Comparison of ENCODE assay signal across 26 cellular contexts in genomic region chr17:48513653-48514482, GRCh38. TPM values are rescaled to one million over a fixed set of nuclear protein-coding genes. Genes with fewer than 3 reads are reported as not detected.
A peak's percentile ranks its signal among the peaks of the same experiment; 100 is the strongest.
DNase-seq lines count a peak whose midpoint lies in the region; ATAC-seq and TF ChIP-seq lines count a peak whose summit lies in the region.
"Had no signal": no experiment of that assay in that cellular context is flagged by ENCODE, and none has a peak within 500 bp of the region (broad histone marks: within the 10 kb centered on the region; RNA-seq: fewer than 3 reads in every experiment).

No MANE protein-coding gene starts in this region.

- no peak overlapping the region for H3K27ac Mint-ChIP-seq in T-helper 2 cell treated with Interferon-gamma antibody and Interleukin-4, amounts not matched to agents 5 μg/mL and 100 μg/mL, for 36 hours
- peak overlapping the region in 7 of 9 donors; percentile 16 to 93 (median 48) for H3K27ac Mint-ChIP-seq in naive thymus-derived CD4-positive, alpha-beta T cell
- H3K27ac Mint-ChIP-seq in chondrocyte (ENCODE audit: unreplicated experiment): no peak overlapping the region

- no peak overlapping the region for H3K27ac ChIP-seq in naive thymus-derived CD4-positive, alpha-beta T cell (ENCODE audit: low read depth, low read length)
- H3K27ac ChIP-seq: adrenal gland, dorsolateral prefrontal cortex, GM23248, psoas muscle, SJSA1 had no signal

- no peaks in the 10 kb centered on the region for H3K9me3 ChIP-seq in naive thymus-derived CD4-positive, alpha-beta T cell (ENCODE audit: control insufficient read depth in 2 of 3, low read length in 3 of 3)
- H3K9me3 ChIP-seq: adrenal gland, psoas muscle, SJSA1 had no signal

- no peaks in the 10 kb centered on the region for H3K4me1 ChIP-seq in naive thymus-derived CD4-positive, alpha-beta T cell (ENCODE audit: control insufficient read depth in 2 of 2, insufficient read depth in 2 of 2, low read length in 2 of 2)
- H3K4me1 ChIP-seq: adrenal gland, psoas muscle, SJSA1 had no signal

- H3K27me3 ChIP-seq in naive thymus-derived CD4-positive, alpha-beta T cell (ENCODE audit: control insufficient read depth in 2 of 2, insufficient read depth in 2 of 2, low read length in 2 of 2): no peaks in the 10 kb centered on the region
- H3K27me3 ChIP-seq: adrenal gland had no signal

- no peaks in the 10 kb centered on the region for H3K36me3 ChIP-seq in naive thymus-derived CD4-positive, alpha-beta T cell (ENCODE audit: control insufficient read depth in 2 of 3, insufficient read depth in 3 of 3, low read length in 3 of 3)
- H3K36me3 ChIP-seq: adrenal gland, SJSA1 had no signal

- no peak overlapping the region for H3K4me3 ChIP-seq in naive thymus-derived CD4-positive, alpha-beta T cell (ENCODE audit: low read length)
- H3K4me3 ChIP-seq: dorsolateral prefrontal cortex, GM23248, psoas muscle, SJSA1 had no signal

- no peak for DNase-seq in T-helper 2 cell treated with Interferon-gamma antibody and Interleukin-4, amounts not matched to agents 5 μg/mL and 100 μg/mL, for 36 hours (ENCODE audit: low spot score)
- DNase-seq in T-helper 2 cell: no peak
- DNase-seq in OCI-M1 (lab: John Stamatoyannopoulos, UW): peak; percentile 73
- DNase-seq in naive thymus-derived CD4-positive, alpha-beta T cell: no peak
- no peak for DNase-seq in chondrocyte (ENCODE audit: low spot score)
- no peak for DNase-seq in GM10248 (ENCODE audit: extremely low spot score)
- DNase-seq: 8988T, adrenal gland, dorsolateral prefrontal cortex, erythroblast, foreskin melanocyte, GM23248, NCI-H1694, NCI-H774, psoas muscle, T-helper 9 cell had no signal

- H3K27me3 Mint-ChIP-seq in T-helper 2 cell treated with Interferon-gamma antibody and Interleukin-4, amounts not matched to agents 5 μg/mL and 100 μg/mL, for 36 hours (ENCODE audit: low read depth): peaks cover 34% of the 10 kb centered on the region
- peaks cover 0 to 43% (median 40%) of the 10 kb centered on the region in 5 donors for H3K27me3 Mint-ChIP-seq in naive thymus-derived CD4-positive, alpha-beta T cell
- peaks cover 51% of the 10 kb centered on the region for H3K27me3 Mint-ChIP-seq in chondrocyte (ENCODE audit: low read depth)

- ATAC-seq in GM19351 (IDR thresholded peaks at IDR 0.05; ENCODE audit: unreplicated experiment) (peak; percentile 48), GM18520 (IDR thresholded peaks at IDR 0.05; ENCODE audit: unreplicated experiment) (no peak)
- ATAC-seq in naive thymus-derived CD4-positive, alpha-beta T cell: no peak
- ATAC-seq: psoas muscle had no signal

- no peak for TF ChIP-seq CTCF in chondrocyte (IDR thresholded peaks at IDR 0.05)
- TF ChIP-seq CTCF in GM10248 (IDR thresholded peaks at IDR 0.05; ENCODE audit: control extremely low read depth, extremely low read depth, low read depth, missing control alignments): no peak

- H3K4me1 Mint-ChIP-seq in T-helper 2 cell treated with Interferon-gamma antibody and Interleukin-4, amounts not matched to agents 5 μg/mL and 100 μg/mL, for 36 hours (ENCODE audit: low read depth): peaks cover 55% of the 10 kb centered on the region
- H3K4me1 Mint-ChIP-seq in naive thymus-derived CD4-positive, alpha-beta T cell: peaks cover 6 to 59% (median 24%) of the 10 kb centered on the region in 7 donors
- H3K4me1 Mint-ChIP-seq in chondrocyte (ENCODE audit: low read depth): no peaks in the 10 kb centered on the region
- H3K4me1 Mint-ChIP-seq: neural crest cell had no signal

- CTCF ChIA-PET in naive thymus-derived CD4-positive, alpha-beta T cell (lab: Charles Lee): interaction anchor here (0.8 to 1.1 kb wide), 5 partner anchors 13 to 164 kb away, joined by 3 to 4 read pairs (median 3); partner anchors contain the start of gene HOXB5
- CTCF ChIA-PET in GM10248 (lab: Yijun Ruan, JAX): interaction anchor here (0.9 to 2.3 kb wide), 6 partner anchors 14 to 252 kb away, joined by 3 to 12 read pairs (median 4); no protein-coding TSS in a partner anchor

- POLR2A ChIA-PET in naive thymus-derived CD4-positive, alpha-beta T cell (lab: Charles Lee): interaction anchor here (0.6 to 1.5 kb wide), 6 partner anchors 11 to 349 kb away, joined by 3 to 11 read pairs (median 4); no protein-coding TSS in a partner anchor
- POLR2A ChIA-PET in GM10248 (lab: Yijun Ruan, JAX): no interaction called here

- no peaks in the 10 kb centered on the region for H3K36me3 Mint-ChIP-seq in T-helper 2 cell treated with Interferon-gamma antibody and Interleukin-4, amounts not matched to agents 5 μg/mL and 100 μg/mL, for 36 hours (ENCODE audit: low read depth)
- H3K36me3 Mint-ChIP-seq in naive thymus-derived CD4-positive, alpha-beta T cell: peaks cover 0 to 15% (median 0%) of the 10 kb centered on the region in 5 donors
- no peaks in the 10 kb centered on the region for H3K36me3 Mint-ChIP-seq in chondrocyte (ENCODE audit: low read depth)

- H3K4me3 Mint-ChIP-seq in T-helper 2 cell treated with Interferon-gamma antibody and Interleukin-4, amounts not matched to agents 5 μg/mL and 100 μg/mL, for 36 hours: peak overlapping the region; percentile 75
- H3K4me3 Mint-ChIP-seq in naive thymus-derived CD4-positive, alpha-beta T cell: peak overlapping the region in 6 of 10 donors; percentile 14 to 89 (median 82)
- no peak overlapping the region for H3K4me3 Mint-ChIP-seq in chondrocyte (ENCODE audit: unreplicated experiment)
- H3K4me3 Mint-ChIP-seq: neural crest cell had no signal

- intact Hi-C loops in naive thymus-derived CD4-positive, alpha-beta T cell (cut with micrococcal nuclease): loop anchor here (2.0 to 5.0 kb wide), 2 partner anchors 29 to 63 kb away; partner anchors contain the start of gene HOXB4 (in 1 of the 2)

- no peaks in the 10 kb centered on the region for H3K9me3 Mint-ChIP-seq in T-helper 2 cell treated with Interferon-gamma antibody and Interleukin-4, amounts not matched to agents 5 μg/mL and 100 μg/mL, for 36 hours
- H3K9me3 Mint-ChIP-seq in naive thymus-derived CD4-positive, alpha-beta T cell: no peaks in the 10 kb centered on the region
- no peaks in the 10 kb centered on the region for H3K9me3 Mint-ChIP-seq in chondrocyte (ENCODE audit: low read depth)
- H3K9me3 Mint-ChIP-seq: neural crest cell had no signal

RNA-seq across cellular contexts. Expression of gene HOXB1, which starts 16.9 kb away (rescaled TPM):
- total RNA-seq in naive thymus-derived CD4-positive, alpha-beta T cell: not detected
- polyA plus RNA-seq in naive thymus-derived CD4-positive, alpha-beta T cell: not detected
- total RNA-seq in chondrocyte: not detected in 3 replicates
- total RNA-seq: activated CD8-positive, alpha-beta memory T cell treated with anti-CD3 and anti-CD28 coated beads for 36 hours; adrenal gland; dorsolateral prefrontal cortex; GM23248; lung microvascular endothelial cell; psoas muscle; SJSA1; urinary bladder had no signal
- polyA plus RNA-seq: adrenal gland, BJ, GM23248, keratinocyte, psoas muscle, small intestine, urinary bladder had no signal

RNA-seq across cellular contexts. Expression of gene HOXB2, which starts 31.0 kb away (rescaled TPM):
- total RNA-seq in naive thymus-derived CD4-positive, alpha-beta T cell: 10 to 100 TPM in 4 of 5 experiments, 1 to 10 TPM in 1; 3.4 to 46.9 (median 34.2) TPM
- polyA plus RNA-seq in naive thymus-derived CD4-positive, alpha-beta T cell: 10 to 100 TPM in 1 of 2 donors, 1 to 10 TPM in 1; 9.7 to 23.1 TPM
- total RNA-seq in chondrocyte: 0.72 TPM in 2 of 3 replicates, not detected in the other

Comparison
In these comparisons a context has a peak if more than half of its experiments do, and no peak if none do; other contexts are left out.
1. H3K27ac Mint-ChIP-seq: peak in naive thymus-derived CD4-positive, alpha-beta T cell (7 of 9); none in T-helper 2 cell treated with Interferon-gamma antibody and Interleukin-4, amounts not matched to agents 5 μg/mL and 100 μg/mL, for 36 hours (single experiment) and chondrocyte (single experiment).